In genomic region chr6:105204768-105205167, GRCh38 we compare ENCODE assay signal across 28 cellular contexts. TPM values are rescaled to one million over a fixed set of nuclear protein-coding genes. Genes with fewer than 3 reads are reported as not detected.
DNase-seq lines count a peak whose midpoint lies in the region; ATAC-seq and TF ChIP-seq lines count a peak whose summit lies in the region.
"Had no signal": no experiment of that assay in that cellular context is flagged by ENCODE, and none has a peak within 500 bp of the region (broad histone marks: within the 10 kb centered on the region; RNA-seq: fewer than 3 reads in every experiment).

No MANE protein-coding gene starts in this region.

- no peaks in the 10 kb centered on the region for H3K36me3 Mint-ChIP-seq in nephron progenitor cell (ENCODE audit: low read depth)

- 72% methylated on average over 4 of the region's 4 CpGs for WGBS in SK-N-SH (ENCODE audit: low lambda C conversion rate)
- 55% methylated on average over 4 of the region's 4 CpGs for WGBS in esophagus muscularis mucosa

- H3K27me3 ChIP-seq in SK-N-SH (ENCODE audit: insufficient read depth) (no peaks in the 10 kb centered on the region), esophagus muscularis mucosa (peaks cover 0 to 4% (median 0%) of the 10 kb centered on the region in 4 donors)
- H3K27me3 ChIP-seq: BLaER1 treated with 17β-estradiol and CSF1 and Interleukin-3, amounts not matched to agents 10 nM and 100 nM had no signal

- H3K9me3 Mint-ChIP-seq in nephron progenitor cell, result no peaks in the 10 kb centered on the region
- H3K9me3 Mint-ChIP-seq: CD4-positive, alpha-beta T cell; HFFc6 had no signal

- H3K27me3 Mint-ChIP-seq in nephron progenitor cell (ENCODE audit: low read depth, poor library complexity), result peaks cover 7% of the 10 kb centered on the region

- intact Hi-C loops in esophagus muscularis mucosa (cut with DNase I), result no loop called here

- H3K9me2 ChIP-seq in SK-N-SH, result no peaks in the 10 kb centered on the region

- no peaks in the 10 kb centered on the region for H4K20me1 ChIP-seq in SK-N-SH (ENCODE audit: insufficient read depth)
- H4K20me1 ChIP-seq: BLaER1 treated with 17β-estradiol and CSF1 and Interleukin-3, amounts not matched to agents 10 nM and 100 nM had no signal

- no peaks in the 10 kb centered on the region for H3K79me2 ChIP-seq in SK-N-SH (ENCODE audit: insufficient read depth)

- peaks cover 12% of the 10 kb centered on the region for H3F3A ChIP-seq in SK-N-SH (replicated peaks; ENCODE audit: insufficient read depth)

- POLR2A ChIA-PET in SK-N-SH (lab: Yijun Ruan, JAX), result no interaction called here

- TF ChIP-seq RAD21 in SK-N-SH (IDR thresholded peaks at IDR 0.05; ENCODE audit: low read length), result no peak

- TF ChIP-seq POLR2A in esophagus muscularis mucosa (IDR thresholded peaks at IDR 0.05; ENCODE audit: low read depth), result no peak

- H3K27ac Mint-ChIP-seq in nephron progenitor cell, result peak overlapping the region; percentile 50
- H3K27ac Mint-ChIP-seq: CD4-positive, alpha-beta T cell; HFFc6 had no signal

- TF ChIP-seq EP300 in SK-N-SH (IDR thresholded peaks at IDR 0.05; ENCODE audit: borderline replicate concordance in 1 of 2, low read depth in 1 of 2, low read length in 1 of 2) (no peak), esophagus muscularis mucosa (IDR thresholded peaks at IDR 0.05) (no peak)

- CTCF ChIA-PET in SK-N-SH (lab: Yijun Ruan, JAX), result no interaction called here

- H2AFZ ChIP-seq in SK-N-SH (ENCODE audit: low read depth), result no peak overlapping the region

- TF ChIP-seq CTCF in SK-N-SH (IDR thresholded peaks at IDR 0.05) (no peak), esophagus muscularis mucosa (IDR thresholded peaks at IDR 0.05) (no peak), nephron progenitor cell (IDR thresholded peaks at IDR 0.05) (no peak)

- H3K36me3 ChIP-seq in SK-N-SH (replicated peaks in 1 of 2; ENCODE audit: control insufficient read depth in 1 of 2, insufficient read depth in 2 of 2, low read length in 1 of 2) (no peaks in the 10 kb centered on the region), esophagus muscularis mucosa (no peaks in the 10 kb centered on the region)
- H3K36me3 ChIP-seq: BLaER1 treated with 17β-estradiol and CSF1 and Interleukin-3, amounts not matched to agents 10 nM and 100 nM; HAP-1 had no signal

- H3K4me2 ChIP-seq in SK-N-SH, result 0 out of 2 replicates have a peak overlapping the region, but pooled peaks have one; percentile 15
- H3K4me2 ChIP-seq: A549; BLaER1 treated with 17β-estradiol and CSF1 and Interleukin-3, amounts not matched to agents 10 nM and 100 nM had no signal

- peak; percentile 54 for DNase-seq in NCI-H69 (lab: John Stamatoyannopoulos, UW)
- DNase-seq in SK-N-SH, result no peak
- peak; percentile 45 for DNase-seq in esophagus muscularis mucosa (ENCODE audit: extremely low spot score)
- no peak for DNase-seq in nephron progenitor cell
- DNase-seq in middle frontal gyrus (ENCODE audit: extremely low spot score, low spot score), result no peak
- no peak for DNase-seq in activated CD4-positive, alpha-beta T cell treated with anti-CD3 and anti-CD28 coated beads, Interleukin-2, amount 50 U/mL, for 48 hours
- DNase-seq: AML-193; Caco-2; CD4-positive, alpha-beta T cell; EL; GDM1; GOT3; HFFc6; MV-4-11; NCI-H1105; NCI-H1436 treated with DMSO at 0.1 percent for 48 hours; NCI-H187 treated with DMSO at 0.1 percent for 48 hours; NCI-H526 treated with DMSO at 0.1 percent for 48 hours; SHP77; SW 1271 had no signal

- H3K4me3 Mint-ChIP-seq in nephron progenitor cell, result no peak overlapping the region
- H3K4me3 Mint-ChIP-seq: CD4-positive, alpha-beta T cell; HFFc6 had no signal

- H3K4me1 Mint-ChIP-seq in nephron progenitor cell, result peaks cover 19% of the 10 kb centered on the region

- no peak overlapping the region for H3K9ac ChIP-seq in SK-N-SH
- H3K9ac ChIP-seq: BLaER1 treated with 17β-estradiol and CSF1 and Interleukin-3, amounts not matched to agents 10 nM and 100 nM had no signal

- H3K4me1 ChIP-seq in SK-N-SH (ENCODE audit: control insufficient read depth in 1 of 2, insufficient read depth in 2 of 2, low read depth in 1 of 2, low read length in 1 of 2) (peaks cover 4 to 10% of the 10 kb centered on the region in 2 experiments; a peak in 2 of 4 replicates), esophagus muscularis mucosa (no peaks in the 10 kb centered on the region)
- H3K4me1 ChIP-seq: Caco-2 had no signal

- no peaks in the 10 kb centered on the region for H3K9me3 ChIP-seq in SK-N-SH
- H3K9me3 ChIP-seq in esophagus muscularis mucosa, result no peaks in the 10 kb centered on the region
- H3K9me3 ChIP-seq: A549; BLaER1 treated with 17β-estradiol and CSF1 and Interleukin-3, amounts not matched to agents 10 nM and 100 nM; Caco-2; HAP-1 had no signal

- H3K27ac ChIP-seq in SK-N-SH (ENCODE audit: low read depth in 2 of 2, low read length in 1 of 2) (peak overlapping the region in 1 of 2 experiments; percentile 74; a peak in 2 of 4 replicates), esophagus muscularis mucosa (replicated peaks in 1 of 4) (no peak overlapping the region)
- H3K27ac ChIP-seq: A549; BLaER1 treated with 17β-estradiol and CSF1 and Interleukin-3, amounts not matched to agents 10 nM and 100 nM; HL-60; RWPE1 had no signal

- no peak for ATAC-seq in HG03571 (IDR thresholded peaks at IDR 0.05; ENCODE audit: unreplicated experiment)
- no peak for ATAC-seq in GM18858 (IDR thresholded peaks at IDR 0.05; ENCODE audit: unreplicated experiment)
- ATAC-seq: GM12878 had no signal

- H3K4me3 ChIP-seq in SK-N-SH (ENCODE audit: low read depth in 2 of 2, low read length in 1 of 2) (no peak overlapping the region), esophagus muscularis mucosa (no peak overlapping the region)
- H3K4me3 ChIP-seq: A549; BLaER1 treated with 17β-estradiol and CSF1 and Interleukin-3, amounts not matched to agents 10 nM and 100 nM; GM12878; HAP-1 had no signal

TF ChIP-seq in SK-N-SH, 30 proteins besides CTCF, POLR2A, EP300 and RAD21:
- no peak for TF ChIP-seq TEAD4 (IDR thresholded peaks at IDR 0.05; ENCODE audit: borderline replicate concordance, insufficient read depth)
- no peak for TF ChIP-seq USF2 (IDR thresholded peaks at IDR 0.05; ENCODE audit: borderline replicate concordance, low read depth, low read length)
- TF ChIP-seq PBX3 (IDR thresholded peaks at IDR 0.05), result no peak
- peak; percentile 40; the same call in 1 of the 2 replicates for TF ChIP-seq USF1 (IDR thresholded peaks at IDR 0.05; ENCODE audit: borderline replicate concordance, low read depth)
TF ChIP-seq in SK-N-SH: peak in this region for 1.

RNA-seq across cellular contexts. Expression of gene POPDC3, which starts 25.0 kb away (rescaled TPM):
- polyA plus RNA-seq in SK-N-SH (2012; rRNA removed), result 19.0 and 21.3 TPM in 2 replicates
- polyA plus RNA-seq in SK-N-SH (2012; cell fraction: cytosol; rRNA removed), result 30.6 and 38.1 TPM in 2 replicates
- 8.3 and 15.8 TPM in 2 replicates for polyA plus RNA-seq in SK-N-SH (2012; cell fraction: nucleus; rRNA removed)
- total RNA-seq in esophagus muscularis mucosa, result not detected
- total RNA-seq: CD4-positive, alpha-beta T cell; GM12878 had no signal

Comparison
In these comparisons a context has a peak if more than half of its experiments do, and no peak if none do; other contexts are left out.
1. DNase-seq: peak in NCI-H69 (single experiment) and esophagus muscularis mucosa (single experiment); none in SK-N-SH (single experiment), nephron progenitor cell (single experiment), middle frontal gyrus (single experiment) and activated CD4-positive, alpha-beta T cell treated with anti-CD3 and anti-CD28 coated beads, Interleukin-2, amount 50 U/mL, for 48 hours (0 of 2).